In genomic region chr1:28592314-28593071, GRCh38 we compare ENCODE assay signal across 7 cellular contexts. TPM values are rescaled to one million over a fixed set of nuclear protein-coding genes. Genes with fewer than 3 reads are reported as not detected.
DNase-seq lines count a peak whose midpoint lies in the region; ATAC-seq lines count a peak whose summit lies in the region.

No MANE protein-coding gene starts in this region.

- H3K4me3 ChIP-seq in effector memory CD4-positive, alpha-beta T cell (ENCODE audit: insufficient read depth, low read depth, low read length, poor library complexity, severe bottlenecking): peak overlapping the region; percentile 35

- no peaks in the 10 kb centered on the region for H3K27me3 ChIP-seq in effector memory CD4-positive, alpha-beta T cell (replicated peaks; ENCODE audit: control insufficient read depth, insufficient read depth, low read length, poor library complexity, severe bottlenecking)

- DNase-seq in effector memory CD4-positive, alpha-beta T cell: no peak
- DNase-seq in naive B cell (peak; percentile 25), NCI-H446 treated with DMSO at 0.1 percent for 48 hours (lab: John Stamatoyannopoulos, UW) (no peak), cortex of kidney (lab: John Stamatoyannopoulos, UW) (no peak)

- H3K36me3 Mint-ChIP-seq in IgD-negative memory B cell: peaks cover 2% of the 10 kb centered on the region
- H3K36me3 Mint-ChIP-seq in naive B cell: no peaks in the 10 kb centered on the region

- H3K27ac Mint-ChIP-seq in IgD-negative memory B cell: no peak overlapping the region
- H3K27ac Mint-ChIP-seq in naive B cell: peak overlapping the region in 1 of 6 donors; percentile 36

- H3K9me3 ChIP-seq in effector memory CD4-positive, alpha-beta T cell (ENCODE audit: control insufficient read depth, low read length): no peaks in the 10 kb centered on the region

- peak; percentile 38 for ATAC-seq in GM18861 (IDR thresholded peaks at IDR 0.05; ENCODE audit: unreplicated experiment)
- ATAC-seq in naive B cell (ENCODE audit: low read depth in 2 of 2): peak; percentile 69 to 74
- no peak for ATAC-seq in HG02884 (IDR thresholded peaks at IDR 0.05; ENCODE audit: unreplicated experiment)

- peaks cover 2 to 5% (median 3%) of the 10 kb centered on the region in 3 donors for H3K4me1 Mint-ChIP-seq in IgD-negative memory B cell
- peaks cover 6 to 13% (median 10%) of the 10 kb centered on the region in 3 donors for H3K4me1 Mint-ChIP-seq in naive B cell

- no peaks in the 10 kb centered on the region for H3K9me3 Mint-ChIP-seq in IgD-negative memory B cell
- H3K9me3 Mint-ChIP-seq in naive B cell: no peaks in the 10 kb centered on the region

- H3K27me3 Mint-ChIP-seq in IgD-negative memory B cell: peaks cover 2% of the 10 kb centered on the region
- H3K27me3 Mint-ChIP-seq in naive B cell: peaks cover 0 to 12% (median 8%) of the 10 kb centered on the region in 3 donors

- no peaks in the 10 kb centered on the region for H3K36me3 ChIP-seq in effector memory CD4-positive, alpha-beta T cell (ENCODE audit: control insufficient read depth, insufficient read depth, low read length)

- no peak overlapping the region for H3K27ac ChIP-seq in effector memory CD4-positive, alpha-beta T cell (ENCODE audit: insufficient read depth, low read length, poor library complexity, severe bottlenecking)

- H3K4me1 ChIP-seq in effector memory CD4-positive, alpha-beta T cell (ENCODE audit: control insufficient read depth, insufficient read depth, low read length, poor library complexity, severe bottlenecking): peaks cover 4% of the 10 kb centered on the region

- peak overlapping the region; percentile 72 to 95 (median 81) for H3K4me3 Mint-ChIP-seq in IgD-negative memory B cell
- peak overlapping the region; percentile 64 to 94 (median 88) for H3K4me3 Mint-ChIP-seq in naive B cell

RNA-seq across cellular contexts. Expression of gene RAB42, which starts 0.4 kb away (rescaled TPM):
- polyA plus RNA-seq in IgD-negative memory B cell: not detected
- polyA plus RNA-seq in naive B cell (ENCODE audit: low read depth in 6 of 6): under 1 TPM in 1 of 6 donors, not detected in 5; 0.53 TPM

RNA-seq across cellular contexts. Expression of gene TRNAU1AP, which starts 39.6 kb away (rescaled TPM):
- 29.2 TPM for polyA plus RNA-seq in IgD-negative memory B cell
- polyA plus RNA-seq in naive B cell (ENCODE audit: low read depth in 6 of 6): 10 to 100 TPM in 5 of 6 donors, 1 to 10 TPM in 1; 9.8 to 30.7 (median 25.9) TPM

RNA-seq across cellular contexts. Expression of gene TAF12, which starts 50.4 kb away (rescaled TPM):
- polyA plus RNA-seq in IgD-negative memory B cell (37.5 TPM), naive B cell (ENCODE audit: low read depth in 6 of 6) (10 to 100 TPM; 32.3 to 50.4 (median 47.6) TPM)

RNA-seq across cellular contexts. Expression of gene RNU11, which starts 55.9 kb away (rescaled TPM):
- polyA plus RNA-seq in IgD-negative memory B cell (not detected), naive B cell (ENCODE audit: low read depth in 6 of 6) (not detected)
